Comparison of ENCODE assay signal across 8 cellular contexts in the genomic region with DNA sequence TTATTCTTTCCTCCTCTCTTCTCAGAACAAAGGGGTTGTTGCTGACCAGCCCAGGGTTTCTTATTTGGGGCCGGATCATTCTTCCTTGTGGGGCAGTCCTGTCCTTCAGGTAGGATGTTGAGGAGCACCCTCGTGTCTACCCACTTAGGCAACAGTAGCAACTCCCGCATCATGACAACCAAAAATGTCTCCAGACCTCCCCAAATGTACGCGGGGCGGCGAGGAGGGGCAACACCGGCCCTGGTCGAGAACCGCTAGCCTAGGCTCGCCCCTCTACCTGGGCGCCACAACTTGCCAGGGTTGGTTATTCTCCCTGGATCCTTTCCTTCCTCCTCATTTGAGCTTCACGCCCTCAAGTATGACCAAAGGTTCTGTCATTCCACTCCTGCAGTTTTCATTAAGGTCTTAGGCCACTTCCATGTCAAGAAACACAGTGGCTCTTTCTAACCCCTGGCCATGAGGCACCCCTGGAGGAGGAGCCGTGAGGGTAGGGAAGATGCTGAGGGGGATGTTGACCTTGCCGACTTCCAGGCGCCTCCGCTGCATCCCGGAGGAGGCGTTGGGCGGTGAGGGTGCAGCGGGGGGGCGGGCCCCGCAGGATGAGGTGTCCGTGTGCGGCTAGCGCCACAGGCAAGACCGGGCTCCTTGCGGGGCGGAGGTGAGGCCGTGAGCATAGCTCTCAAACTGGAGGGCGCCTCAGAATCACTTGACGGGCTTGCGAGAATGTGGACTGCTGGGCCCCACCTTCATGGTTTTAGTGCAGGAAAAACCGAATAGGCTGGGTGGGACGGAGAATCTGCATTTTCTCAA. TPM values are rescaled to one million over a fixed set of nuclear protein-coding genes. Genes with fewer than 3 reads are reported as not detected.
DNase-seq lines count a peak whose midpoint lies in the region; ATAC-seq lines count a peak whose summit lies in the region.

No MANE protein-coding gene starts in this region.

- ATAC-seq in HG02642 (IDR thresholded peaks at IDR 0.05; ENCODE audit: poor library complexity, unreplicated experiment) = peak; percentile 27
- peak; percentile 26 for ATAC-seq in effector memory CD8-positive, alpha-beta T cell (replicated peaks)

- H3K27ac Mint-ChIP-seq in effector memory CD8-positive, alpha-beta T cell = peak overlapping the region in 1 of 2 donors; percentile 76

- peak overlapping the region; percentile 90 to 93 for H3K4me3 Mint-ChIP-seq in effector memory CD8-positive, alpha-beta T cell

- peaks cover 5% of the 10 kb centered on the region for H3K4me1 ChIP-seq in urinary bladder (ENCODE audit: insufficient read depth)

- H3K27me3 Mint-ChIP-seq in effector memory CD8-positive, alpha-beta T cell = peaks cover 19 to 37% of the 10 kb centered on the region in 2 donors

- H3K36me3 ChIP-seq in SK-N-MC (ENCODE audit: insufficient read depth, low read length) = no peaks in the 10 kb centered on the region
- no peaks in the 10 kb centered on the region for H3K36me3 ChIP-seq in urinary bladder (ENCODE audit: insufficient read depth)

- H3K36me3 Mint-ChIP-seq in effector memory CD8-positive, alpha-beta T cell (ENCODE audit: insufficient read depth) = peaks cover 10% of the 10 kb centered on the region

- DNase-seq in SHP77 (lab: John Stamatoyannopoulos, UW) (peak; percentile 66 to 69), SHP77 treated with DMSO at 0.1 percent for 48 hours (lab: John Stamatoyannopoulos, UW) (no peak), SK-N-MC (ENCODE audit: low read depth, low spot score) (no peak), mucosa of gallbladder (ENCODE audit: low spot score) (peak; percentile 21), NCI-H128 (lab: John Stamatoyannopoulos, UW; ENCODE audit: unreplicated experiment) (no peak)
- no peak for DNase-seq in effector memory CD8-positive, alpha-beta T cell

- H3K27ac ChIP-seq in SK-N-MC (no peak overlapping the region), urinary bladder (ENCODE audit: low read depth) (no peak overlapping the region)

- peaks cover 16 to 20% of the 10 kb centered on the region in 2 donors for H3K4me1 Mint-ChIP-seq in effector memory CD8-positive, alpha-beta T cell (ENCODE audit: low read depth in 2 of 2)

- H3K4me3 ChIP-seq in SK-N-MC = peak overlapping the region; percentile 87
- H3K4me3 ChIP-seq in urinary bladder (ENCODE audit: low read depth, low read length) = peak overlapping the region; percentile 52

- H3K9me3 Mint-ChIP-seq in effector memory CD8-positive, alpha-beta T cell = no peaks in the 10 kb centered on the region

- WGBS in urinary bladder = 26% methylated on average over 35 of the region's 35 CpGs

- no peak overlapping the region for H3K9ac ChIP-seq in SK-N-MC (ENCODE audit: insufficient read length)

- no peaks in the 10 kb centered on the region for H3K9me3 ChIP-seq in SK-N-MC (ENCODE audit: low read depth, low read length)

RNA-seq across cellular contexts. Expression of gene SPECC1, which starts 0.7 kb away (rescaled TPM):
- total RNA-seq in mucosa of gallbladder = 83.8 TPM
- total RNA-seq in urinary bladder = 23.5 TPM
- 9.8 TPM for polyA plus RNA-seq in urinary bladder

RNA-seq across cellular contexts. Expression of gene AKAP10, which starts 30.8 kb away (rescaled TPM):
- 44.8 TPM for total RNA-seq in mucosa of gallbladder
- total RNA-seq in urinary bladder = 51.9 TPM
- polyA plus RNA-seq in urinary bladder = 17.5 TPM

Comparison
In these comparisons a context has a peak if more than half of its experiments do, and no peak if none do; other contexts are left out.
1. DNase-seq: peak in SHP77 (2 of 2) and mucosa of gallbladder (single experiment); none in SHP77 treated with DMSO at 0.1 percent for 48 hours (single experiment), SK-N-MC (single experiment), effector memory CD8-positive, alpha-beta T cell (0 of 3) and NCI-H128 (single experiment).